ENCODE assay signal across 8 cellular contexts in the genomic region with DNA sequence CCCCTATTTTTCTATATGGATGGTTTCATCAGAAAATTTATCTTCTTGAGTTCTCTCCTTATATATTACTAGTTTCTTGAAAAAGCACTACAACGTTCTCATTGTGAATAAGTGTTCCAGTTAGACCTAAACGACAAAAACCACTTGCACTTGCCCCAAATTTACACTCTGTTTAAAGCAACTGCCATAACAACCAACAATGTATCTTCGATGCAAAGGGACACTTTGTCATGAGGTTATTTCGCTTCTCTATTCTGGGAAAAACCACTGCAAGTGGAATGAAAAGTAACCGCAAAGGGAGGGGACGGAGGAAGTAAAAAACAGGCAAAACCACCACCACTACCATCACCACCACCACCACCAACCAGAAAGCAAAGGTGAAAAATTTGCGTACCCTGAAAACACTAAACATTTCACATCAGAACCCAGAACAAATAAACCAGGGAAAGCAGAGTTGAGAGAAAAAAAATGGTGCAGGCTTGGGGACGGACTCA. TPM values are rescaled to one million over a fixed set of nuclear protein-coding genes. Genes with fewer than 3 reads are reported as not detected.
DNase-seq lines count a peak whose midpoint lies in the region; ATAC-seq, FAIRE-seq and TF ChIP-seq lines count a peak whose summit lies in the region.

No MANE protein-coding gene starts in this region.

- FAIRE-seq in D721Med (lab: Jason Lieb, UNC): no peak

- TF ChIP-seq CTCF in AG04449 (IDR thresholded peaks at IDR 0.05; ENCODE audit: insufficient read depth, low read length, missing control alignments) (no peak), GM20000 (IDR thresholded peaks at IDR 0.05; ENCODE audit: extremely low read depth, missing control alignments) (no peak), osteocyte (IDR thresholded peaks at IDR 0.05) (no peak), D721Med (IDR thresholded peaks at IDR 0.05; ENCODE audit: insufficient read depth, missing control alignments) (no peak)

- no peaks in the 10 kb centered on the region for H3K27me3 Mint-ChIP-seq in T-helper 1 cell treated with Interleukin-12 subunit alpha and Interleukin-12 subunit beta and Interleukin-4 antibody, amounts not matched to agents 30 μg/mL and 1 μg/mL, for 36 hours (ENCODE audit: low read depth)
- H3K27me3 Mint-ChIP-seq in osteocyte (ENCODE audit: unreplicated experiment): no peaks in the 10 kb centered on the region

- peak overlapping the region; percentile 84 for H3K27ac ChIP-seq in effector memory CD4-positive, alpha-beta T cell (ENCODE audit: insufficient read depth, low read length, poor library complexity, severe bottlenecking)

- DNase-seq in AG04449 (ENCODE audit: low read depth, low spot score): no peak
- DNase-seq in GM20000 (ENCODE audit: low spot score): peak; percentile 51
- peak in 1 of 3 donors; percentile 6 for DNase-seq in effector memory CD4-positive, alpha-beta T cell
- DNase-seq in osteocyte (ENCODE audit: extremely low spot score, unreplicated experiment): no peak
- no peak for DNase-seq in D721Med (ENCODE audit: insufficient read length, low spot score)
- DNase-seq in SW480 (ENCODE audit: low spot score): no peak

- POLR2A ChIA-PET in AG04449 (lab: Yijun Ruan, JAX): interaction anchor here (0.6 to 1.7 kb wide), 3 partner anchors 29 to 261 kb away, joined by 3 to 5 read pairs (median 3); no protein-coding TSS in a partner anchor

- no peaks in the 10 kb centered on the region for H3K9me3 Mint-ChIP-seq in T-helper 1 cell treated with Interleukin-12 subunit alpha and Interleukin-12 subunit beta and Interleukin-4 antibody, amounts not matched to agents 30 μg/mL and 1 μg/mL, for 36 hours
- no peaks in the 10 kb centered on the region for H3K9me3 Mint-ChIP-seq in osteocyte (ENCODE audit: unreplicated experiment)

- no peak for ATAC-seq in GM21447 (IDR thresholded peaks at IDR 0.05; ENCODE audit: unreplicated experiment)

- peak overlapping the region; percentile 79 for H3K4me3 Mint-ChIP-seq in T-helper 1 cell treated with Interleukin-12 subunit alpha and Interleukin-12 subunit beta and Interleukin-4 antibody, amounts not matched to agents 30 μg/mL and 1 μg/mL, for 36 hours
- peak overlapping the region; percentile 82 for H3K4me3 Mint-ChIP-seq in osteocyte (ENCODE audit: unreplicated experiment)

- peaks cover 7% of the 10 kb centered on the region for H3K36me3 Mint-ChIP-seq in T-helper 1 cell treated with Interleukin-12 subunit alpha and Interleukin-12 subunit beta and Interleukin-4 antibody, amounts not matched to agents 30 μg/mL and 1 μg/mL, for 36 hours (ENCODE audit: low read depth)
- H3K36me3 Mint-ChIP-seq in osteocyte (ENCODE audit: unreplicated experiment): peaks cover 1% of the 10 kb centered on the region

- no peaks in the 10 kb centered on the region for H3K9me3 ChIP-seq in effector memory CD4-positive, alpha-beta T cell (ENCODE audit: control insufficient read depth, low read length)

- H3K36me3 ChIP-seq in effector memory CD4-positive, alpha-beta T cell (ENCODE audit: control insufficient read depth, insufficient read depth, low read length): no peaks in the 10 kb centered on the region

- H3K27ac Mint-ChIP-seq in T-helper 1 cell treated with Interleukin-12 subunit alpha and Interleukin-12 subunit beta and Interleukin-4 antibody, amounts not matched to agents 30 μg/mL and 1 μg/mL, for 36 hours: peak overlapping the region; percentile 90
- H3K27ac Mint-ChIP-seq in osteocyte (ENCODE audit: unreplicated experiment): peak overlapping the region; percentile 95

- H3K4me1 Mint-ChIP-seq in T-helper 1 cell treated with Interleukin-12 subunit alpha and Interleukin-12 subunit beta and Interleukin-4 antibody, amounts not matched to agents 30 μg/mL and 1 μg/mL, for 36 hours (ENCODE audit: low read depth): peaks cover 32% of the 10 kb centered on the region
- peaks cover 33% of the 10 kb centered on the region for H3K4me1 Mint-ChIP-seq in osteocyte (ENCODE audit: unreplicated experiment)

- H3K27me3 ChIP-seq in effector memory CD4-positive, alpha-beta T cell (replicated peaks; ENCODE audit: control insufficient read depth, insufficient read depth, low read length, poor library complexity, severe bottlenecking): no peaks in the 10 kb centered on the region

- CTCF ChIA-PET in AG04449 (lab: Yijun Ruan, JAX): interaction anchor here (0.8 to 3.8 kb wide), 12 partner anchors 8 to 271 kb away, joined by 3 to 25 read pairs (median 6); no protein-coding TSS in a partner anchor

- peak overlapping the region; percentile 80 for H3K4me3 ChIP-seq in AG04449 (ENCODE audit: low read depth, low read length)
- peak overlapping the region; percentile 89 for H3K4me3 ChIP-seq in effector memory CD4-positive, alpha-beta T cell (ENCODE audit: insufficient read depth, low read depth, low read length, poor library complexity, severe bottlenecking)

- H3K4me1 ChIP-seq in effector memory CD4-positive, alpha-beta T cell (ENCODE audit: control insufficient read depth, insufficient read depth, low read length, poor library complexity, severe bottlenecking): peaks cover 6% of the 10 kb centered on the region

RNA-seq across cellular contexts. Expression of a gene that starts 1.2 kb away (rescaled TPM):
- total RNA-seq in osteocyte: 14.9 and 16.4 TPM in 2 replicates
